20 cellular contexts compared by ENCODE assay signal in the genomic region with DNA sequence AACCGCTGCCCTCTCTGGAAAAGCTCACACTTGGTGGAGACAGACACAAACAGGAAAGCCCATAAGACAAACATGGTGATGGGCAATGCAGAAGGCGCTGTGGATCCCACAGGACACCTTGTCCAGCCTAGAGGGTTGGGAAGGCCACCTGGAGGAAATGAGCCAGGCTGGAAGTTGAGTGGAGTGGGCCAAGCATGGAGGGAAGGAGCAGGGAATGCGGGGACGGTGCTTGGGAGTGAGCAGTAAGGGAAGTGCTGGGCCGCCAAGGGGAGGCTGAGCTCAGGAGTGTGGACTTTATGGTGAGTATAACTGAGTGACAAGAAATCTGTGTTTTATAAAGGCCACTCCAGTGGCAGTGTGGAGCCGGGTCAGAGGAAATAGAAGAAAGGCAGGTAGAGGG. TPM values are rescaled to one million over a fixed set of nuclear protein-coding genes. Genes with fewer than 3 reads are reported as not detected.
DNase-seq lines count a peak whose midpoint lies in the region; ATAC-seq and TF ChIP-seq lines count a peak whose summit lies in the region.
"Had no signal": no experiment of that assay in that cellular context is flagged by ENCODE, and none has a peak within 500 bp of the region (broad histone marks: within the 10 kb centered on the region; RNA-seq: fewer than 3 reads in every experiment).

No MANE protein-coding gene starts in this region.

- no peak overlapping the region for H3K27ac ChIP-seq in testis
- H3K27ac ChIP-seq: BLaER1 had no signal

- peaks cover 13% of the 10 kb centered on the region for H3K4me1 Mint-ChIP-seq in activated CD4-positive, alpha-beta T cell treated with anti-CD3 and anti-CD28 coated beads, Interleukin-2, amount 10 ng/mL, durations not matched to agents 24 days and 14 days
- H3K4me1 Mint-ChIP-seq in activated B cell treated with CpG ODN at 0.5 μM for 24 hours (peaks cover 14% of the 10 kb centered on the region), naive B cell (peaks cover 11 to 17% (median 16%) of the 10 kb centered on the region in 3 donors), type B pancreatic cell (ENCODE audit: unreplicated experiment) (peaks cover 11% of the 10 kb centered on the region)

- peaks cover 55% of the 10 kb centered on the region for H3K27me3 Mint-ChIP-seq in activated CD4-positive, alpha-beta T cell treated with anti-CD3 and anti-CD28 coated beads, Interleukin-2, amount 10 ng/mL, durations not matched to agents 24 days and 14 days
- H3K27me3 Mint-ChIP-seq in activated B cell treated with CpG ODN at 0.5 μM for 24 hours (peaks cover 41% of the 10 kb centered on the region), naive B cell (peaks cover 36 to 58% (median 54%) of the 10 kb centered on the region in 3 donors), type B pancreatic cell (peaks cover 44% of the 10 kb centered on the region)

- POLR2A ChIA-PET in activated B cell treated with CpG ODN at 0.5 μM for 24 hours (lab: Charles Lee): interaction anchor here (1.5 kb wide), 1 partner anchor 105 kb away, joined by 3 read pairs; a partner anchor contains a TSS

- no peak overlapping the region for H3K27ac Mint-ChIP-seq in activated CD4-positive, alpha-beta T cell treated with anti-CD3 and anti-CD28 coated beads, Interleukin-2, amount 10 ng/mL, durations not matched to agents 24 days and 14 days
- H3K27ac Mint-ChIP-seq in activated B cell treated with CpG ODN at 0.5 μM for 24 hours (no peak overlapping the region), naive B cell (peak overlapping the region in 1 of 6 donors; percentile 13), type B pancreatic cell (peak overlapping the region; percentile 50)
- H3K27ac Mint-ChIP-seq: HFFc6 had no signal

- 82 to 86% methylated on average over 5 to 6 of the region's 6 CpGs for WGBS in testis, 2 donors

- intact Hi-C loops in activated CD4-positive, alpha-beta T cell treated with anti-CD3 and anti-CD28 coated beads, Interleukin-2, amount 10 ng/mL, durations not matched to agents 24 days and 14 days (cut with micrococcal nuclease): no loop called here
- intact Hi-C loops in activated B cell treated with CpG ODN at 0.5 μM for 24 hours (cut with micrococcal nuclease): no loop called here
- intact Hi-C loops in testis (cut with DNase I; ENCODE audit: low total_unique reads): no loop called here

- ATAC-seq in activated B cell treated with CpG ODN at 0.5 μM for 24 hours (ENCODE audit: low read depth) (no peak), naive B cell (ENCODE audit: low read depth in 2 of 2) (no peak)
- ATAC-seq: Panc1, Right ventricle myocardium inferior had no signal

- CTCF ChIA-PET in activated B cell treated with CpG ODN at 0.5 μM for 24 hours (lab: Charles Lee): interaction anchor here (3.1 kb wide), 1 partner anchor 36 kb away, joined by 10 read pairs; no protein-coding TSS in a partner anchor

- no peaks in the 10 kb centered on the region for H3K27me3 ChIP-seq in testis

- no peaks in the 10 kb centered on the region for H3K9me3 ChIP-seq in testis
- H3K9me3 ChIP-seq: BLaER1, MG63 had no signal

- no peaks in the 10 kb centered on the region for H3K36me3 Mint-ChIP-seq in activated CD4-positive, alpha-beta T cell treated with anti-CD3 and anti-CD28 coated beads, Interleukin-2, amount 10 ng/mL, durations not matched to agents 24 days and 14 days (ENCODE audit: low read depth)
- H3K36me3 Mint-ChIP-seq in activated B cell treated with CpG ODN at 0.5 μM for 24 hours (ENCODE audit: low read depth) (no peaks in the 10 kb centered on the region), naive B cell (no peaks in the 10 kb centered on the region), type B pancreatic cell (peaks cover 3% of the 10 kb centered on the region)

- no peaks in the 10 kb centered on the region for H3K36me3 ChIP-seq in testis (ENCODE audit: low read depth, missing control alignments)
- H3K36me3 ChIP-seq: BLaER1, MG63 had no signal

- TF ChIP-seq CTCF in activated B cell treated with CpG ODN at 0.5 μM for 24 hours (IDR thresholded peaks at IDR 0.05) (no peak), type B pancreatic cell (conservative IDR thresholded peaks at IDR 0.05) (no peak), testis (IDR thresholded peaks at IDR 0.05) (no peak)

- peak overlapping the region; percentile 31 for H3K4me3 Mint-ChIP-seq in activated CD4-positive, alpha-beta T cell treated with anti-CD3 and anti-CD28 coated beads, Interleukin-2, amount 10 ng/mL, durations not matched to agents 24 days and 14 days
- H3K4me3 Mint-ChIP-seq in activated B cell treated with CpG ODN at 0.5 μM for 24 hours: peak overlapping the region; percentile 13
- H3K4me3 Mint-ChIP-seq in naive B cell: peak overlapping the region in 5 of 8 donors; percentile 9 to 86 (median 64)
- H3K4me3 Mint-ChIP-seq in type B pancreatic cell: peak overlapping the region; percentile 65
- H3K4me3 Mint-ChIP-seq: HFFc6 had no signal

- no peak for TF ChIP-seq POLR2A in testis (IDR thresholded peaks at IDR 0.05)

- H3K4me1 ChIP-seq in testis: peaks cover 8% of the 10 kb centered on the region

- H3K4me3 ChIP-seq in testis: no peak overlapping the region
- H3K4me3 ChIP-seq: BLaER1, MG63 had no signal

- H3K9me3 Mint-ChIP-seq in activated CD4-positive, alpha-beta T cell treated with anti-CD3 and anti-CD28 coated beads, Interleukin-2, amount 10 ng/mL, durations not matched to agents 24 days and 14 days: no peaks in the 10 kb centered on the region
- no peaks in the 10 kb centered on the region for H3K9me3 Mint-ChIP-seq in activated B cell treated with CpG ODN at 0.5 μM for 24 hours
- no peaks in the 10 kb centered on the region for H3K9me3 Mint-ChIP-seq in naive B cell
- H3K9me3 Mint-ChIP-seq in type B pancreatic cell: no peaks in the 10 kb centered on the region
- H3K9me3 Mint-ChIP-seq: HFFc6 had no signal

- peak; percentile 54 for DNase-seq in activated CD4-positive, alpha-beta T cell treated with anti-CD3 and anti-CD28 coated beads, Interleukin-2, amount 10 ng/mL, durations not matched to agents 24 days and 14 days
- no peak for DNase-seq in activated CD4-positive, alpha-beta T cell treated with anti-CD3 and anti-CD28 coated beads, Interleukin-2, amount 50 U/mL, for 4 hours
- no peak for DNase-seq in activated B cell treated with CpG ODN at 0.5 μM for 24 hours
- DNase-seq in naive B cell: no peak
- DNase-seq in type B pancreatic cell (ENCODE audit: extremely low spot score, unreplicated experiment): no peak
- DNase-seq in GM19240 (ENCODE audit: insufficient read length, low spot score): no peak
- no peak for DNase-seq in DMS114 treated with DMSO at 0.1 percent for 48 hours (lab: John Stamatoyannopoulos, UW; ENCODE audit: unreplicated experiment)
- DNase-seq in testis: no peak
- DNase-seq: COR-L47, DMS153, HFFc6, Karpas-422, MG63, NCI-H1092, NCI-H146, NCI-H2081 treated with DMSO at 0.1 percent for 48 hours, NCI-H524 had no signal

RNA-seq across cellular contexts. Expression of a gene that starts 2.8 kb away (rescaled TPM):
- 1.2 and 2.1 TPM in 2 replicates for total RNA-seq in activated CD4-positive, alpha-beta T cell treated with anti-CD3 and anti-CD28 coated beads, Interleukin-2, amount 10 ng/mL, durations not matched to agents 24 days and 14 days
- 0.39 and 0.95 TPM in 2 replicates for total RNA-seq in activated B cell treated with CpG ODN at 0.5 μM for 24 hours
- under 1 TPM in 5 of 6 donors, not detected in 1; 0.09 to 0.89 (median 0.41) TPM for polyA plus RNA-seq in naive B cell (ENCODE audit: low read depth in 6 of 6)
- 37.4 and 120 TPM in 2 replicates for total RNA-seq in type B pancreatic cell (ENCODE audit: low replicate concordance)
- total RNA-seq in testis: 1 to 10 TPM; 8.0 to 8.3 TPM
- polyA plus RNA-seq in testis (ENCODE audit: insufficient read depth, low read depth, low replicate concordance): 4.6 TPM

Comparison
In these comparisons a context has a peak if more than half of its experiments do, and no peak if none do; other contexts are left out.
1. H3K4me3 Mint-ChIP-seq: peak in every context shown above with its lines; median percentile 65 in type B pancreatic cell; 64 in naive B cell; 31 in activated CD4-positive, alpha-beta T cell treated with anti-CD3 and anti-CD28 coated beads, Interleukin-2, amount 10 ng/mL, durations not matched to agents 24 days and 14 days; 13 in activated B cell treated with CpG ODN at 0.5 μM for 24 hours.